In the genomic region with DNA sequence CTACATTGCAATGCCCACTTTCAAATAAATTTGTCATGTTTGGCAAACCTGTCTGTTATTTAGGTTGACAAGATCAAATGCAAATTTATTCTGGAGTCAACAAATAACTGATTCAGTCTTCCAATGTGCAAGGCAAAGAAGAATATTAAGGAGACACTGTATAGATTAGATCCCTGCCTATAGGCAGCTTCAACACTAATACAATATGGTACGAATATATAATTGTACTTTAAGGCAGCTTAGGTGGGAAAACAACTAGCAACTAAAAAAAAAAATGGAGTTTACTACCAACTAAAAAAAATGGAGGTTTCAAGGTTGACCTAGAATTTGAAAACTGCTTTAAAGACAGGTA, we compare ENCODE assay signal across 1 cellular context.
A peak's percentile ranks its signal among the peaks of the same experiment; 100 is the strongest.
TF ChIP-seq lines count a peak whose summit lies in the region.

No MANE protein-coding gene starts in this region.

TF ChIP-seq in HepG2, 621 proteins besides CTCF, POLR2A, EP300 and RAD21 (continued from another document and continues in another):
- TF ChIP-seq, protein P1, sequence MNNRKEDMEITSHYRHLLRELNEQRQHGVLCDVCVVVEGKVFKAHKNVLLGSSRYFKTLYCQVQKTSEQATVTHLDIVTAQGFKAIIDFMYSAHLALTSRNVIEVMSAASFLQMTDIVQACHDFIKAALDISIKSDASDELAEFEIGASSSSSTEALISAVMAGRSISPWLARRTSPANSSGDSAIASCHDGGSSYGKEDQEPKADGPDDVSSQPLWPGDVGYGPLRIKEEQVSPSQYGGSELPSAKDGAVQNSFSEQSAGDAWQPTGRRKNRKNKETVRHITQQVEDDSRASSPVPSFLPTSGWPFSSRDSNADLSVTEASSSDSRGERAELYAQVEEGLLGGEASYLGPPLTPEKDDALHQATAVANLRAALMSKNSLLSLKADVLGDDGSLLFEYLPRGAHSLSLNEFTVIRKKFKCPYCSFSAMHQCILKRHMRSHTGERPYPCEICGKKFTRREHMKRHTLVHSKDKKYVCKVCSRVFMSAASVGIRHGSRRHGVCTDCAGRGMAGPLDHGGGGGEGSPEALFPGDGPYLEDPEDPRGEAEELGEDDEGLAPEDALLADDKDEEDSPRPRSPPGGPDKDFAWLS (CRISPR knock-in tag; IDR thresholded peaks at IDR 0.05; ENCODE audit: borderline replicate concordance) = no peak
- no peak for TF ChIP-seq ZNF746 (CRISPR knock-in tag; IDR thresholded peaks at IDR 0.05)
- TF ChIP-seq, protein P2, sequence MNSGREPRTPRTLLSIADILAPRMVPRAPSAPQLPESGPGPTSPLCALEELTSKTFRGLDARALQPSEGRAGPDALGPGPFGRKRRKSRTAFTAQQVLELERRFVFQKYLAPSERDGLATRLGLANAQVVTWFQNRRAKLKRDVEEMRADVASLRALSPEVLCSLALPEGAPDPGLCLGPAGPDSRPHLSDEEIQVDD (CRISPR knock-in tag; IDR thresholded peaks at IDR 0.05; ENCODE audit: borderline replicate concordance) = no peak
- TF ChIP-seq FOXO1 (CRISPR knock-in tag; IDR thresholded peaks at IDR 0.05) = no peak
- no peak for TF ChIP-seq ZFP37 (CRISPR knock-in tag; IDR thresholded peaks at IDR 0.05; ENCODE audit: borderline replicate concordance)
- no peak for TF ChIP-seq FOXK2 (IDR thresholded peaks at IDR 0.05)
- TF ChIP-seq, protein P3, sequence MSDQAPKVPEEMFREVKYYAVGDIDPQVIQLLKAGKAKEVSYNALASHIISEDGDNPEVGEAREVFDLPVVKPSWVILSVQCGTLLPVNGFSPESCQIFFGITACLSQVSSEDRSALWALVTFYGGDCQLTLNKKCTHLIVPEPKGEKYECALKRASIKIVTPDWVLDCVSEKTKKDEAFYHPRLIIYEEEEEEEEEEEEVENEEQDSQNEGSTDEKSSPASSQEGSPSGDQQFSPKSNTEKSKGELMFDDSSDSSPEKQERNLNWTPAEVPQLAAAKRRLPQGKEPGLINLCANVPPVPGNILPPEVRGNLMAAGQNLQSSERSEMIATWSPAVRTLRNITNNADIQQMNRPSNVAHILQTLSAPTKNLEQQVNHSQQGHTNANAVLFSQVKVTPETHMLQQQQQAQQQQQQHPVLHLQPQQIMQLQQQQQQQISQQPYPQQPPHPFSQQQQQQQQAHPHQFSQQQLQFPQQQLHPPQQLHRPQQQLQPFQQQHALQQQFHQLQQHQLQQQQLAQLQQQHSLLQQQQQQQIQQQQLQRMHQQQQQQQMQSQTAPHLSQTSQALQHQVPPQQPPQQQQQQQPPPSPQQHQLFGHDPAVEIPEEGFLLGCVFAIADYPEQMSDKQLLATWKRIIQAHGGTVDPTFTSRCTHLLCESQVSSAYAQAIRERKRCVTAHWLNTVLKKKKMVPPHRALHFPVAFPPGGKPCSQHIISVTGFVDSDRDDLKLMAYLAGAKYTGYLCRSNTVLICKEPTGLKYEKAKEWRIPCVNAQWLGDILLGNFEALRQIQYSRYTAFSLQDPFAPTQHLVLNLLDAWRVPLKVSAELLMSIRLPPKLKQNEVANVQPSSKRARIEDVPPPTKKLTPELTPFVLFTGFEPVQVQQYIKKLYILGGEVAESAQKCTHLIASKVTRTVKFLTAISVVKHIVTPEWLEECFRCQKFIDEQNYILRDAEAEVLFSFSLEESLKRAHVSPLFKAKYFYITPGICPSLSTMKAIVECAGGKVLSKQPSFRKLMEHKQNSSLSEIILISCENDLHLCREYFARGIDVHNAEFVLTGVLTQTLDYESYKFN (CRISPR knock-in tag; conservative IDR thresholded peaks at IDR 0.05) = peak; percentile 21; the same call in 1 of the 2 replicates
- no peak for TF ChIP-seq ZFAT (CRISPR knock-in tag; conservative IDR thresholded peaks at IDR 0.05)
- no peak for TF ChIP-seq MYC (CRISPR knock-in tag; IDR thresholded peaks at IDR 0.05; ENCODE audit: borderline replicate concordance)
- TF ChIP-seq AHR (CRISPR knock-in tag; IDR thresholded peaks at IDR 0.05) = no peak
- no peak for TF ChIP-seq KDM1A (CRISPR knock-in tag; IDR thresholded peaks at IDR 0.05)
- TF ChIP-seq ZNF816 (CRISPR knock-in tag; IDR thresholded peaks at IDR 0.05; ENCODE audit: borderline replicate concordance) = no peak
- 0 out of 2 replicates have a peak, but pooled peaks have one; percentile 7 for TF ChIP-seq ZNF564 (CRISPR knock-in tag; IDR thresholded peaks at IDR 0.05)
- TF ChIP-seq ZNF660 (CRISPR knock-in tag; IDR thresholded peaks at IDR 0.05; ENCODE audit: borderline replicate concordance, low read depth) = no peak
- TF ChIP-seq SP2 (CRISPR knock-in tag; IDR thresholded peaks at IDR 0.05) = no peak
- no peak for TF ChIP-seq ZFP82 (CRISPR knock-in tag; IDR thresholded peaks at IDR 0.05; ENCODE audit: borderline replicate concordance)
- no peak for TF ChIP-seq SOX6 (IDR thresholded peaks at IDR 0.05)
- TF ChIP-seq SOX6 (CRISPR knock-in tag; IDR thresholded peaks at IDR 0.05) = peak; percentile 10; the same call in 1 of the 2 replicates
- no peak for TF ChIP-seq ZFYVE20 (CRISPR knock-in tag; IDR thresholded peaks at IDR 0.05; ENCODE audit: borderline replicate concordance, low read depth)
- no peak for TF ChIP-seq NR1H2 (CRISPR knock-in tag; IDR thresholded peaks at IDR 0.05; ENCODE audit: borderline replicate concordance, low read depth)
- TF ChIP-seq ZFP1 (CRISPR knock-in tag; IDR thresholded peaks at IDR 0.05) = no peak; the same call in 1 of the 2 replicates
- no peak for TF ChIP-seq SAP130 (CRISPR knock-in tag; IDR thresholded peaks at IDR 0.05; ENCODE audit: low read depth)
- TF ChIP-seq, protein P4, sequence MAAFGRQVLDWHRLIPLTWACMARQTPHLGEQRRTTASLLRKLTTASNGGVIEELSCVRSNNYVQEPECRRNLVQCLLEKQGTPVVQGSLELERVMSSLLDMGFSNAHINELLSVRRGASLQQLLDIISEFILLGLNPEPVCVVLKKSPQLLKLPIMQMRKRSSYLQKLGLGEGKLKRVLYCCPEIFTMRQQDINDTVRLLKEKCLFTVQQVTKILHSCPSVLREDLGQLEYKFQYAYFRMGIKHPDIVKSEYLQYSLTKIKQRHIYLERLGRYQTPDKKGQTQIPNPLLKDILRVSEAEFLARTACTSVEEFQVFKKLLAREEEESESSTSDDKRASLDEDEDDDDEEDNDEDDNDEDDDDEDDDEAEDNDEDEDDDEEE (CRISPR knock-in tag; IDR thresholded peaks at IDR 0.05) = no peak
- TF ChIP-seq, protein P5, sequence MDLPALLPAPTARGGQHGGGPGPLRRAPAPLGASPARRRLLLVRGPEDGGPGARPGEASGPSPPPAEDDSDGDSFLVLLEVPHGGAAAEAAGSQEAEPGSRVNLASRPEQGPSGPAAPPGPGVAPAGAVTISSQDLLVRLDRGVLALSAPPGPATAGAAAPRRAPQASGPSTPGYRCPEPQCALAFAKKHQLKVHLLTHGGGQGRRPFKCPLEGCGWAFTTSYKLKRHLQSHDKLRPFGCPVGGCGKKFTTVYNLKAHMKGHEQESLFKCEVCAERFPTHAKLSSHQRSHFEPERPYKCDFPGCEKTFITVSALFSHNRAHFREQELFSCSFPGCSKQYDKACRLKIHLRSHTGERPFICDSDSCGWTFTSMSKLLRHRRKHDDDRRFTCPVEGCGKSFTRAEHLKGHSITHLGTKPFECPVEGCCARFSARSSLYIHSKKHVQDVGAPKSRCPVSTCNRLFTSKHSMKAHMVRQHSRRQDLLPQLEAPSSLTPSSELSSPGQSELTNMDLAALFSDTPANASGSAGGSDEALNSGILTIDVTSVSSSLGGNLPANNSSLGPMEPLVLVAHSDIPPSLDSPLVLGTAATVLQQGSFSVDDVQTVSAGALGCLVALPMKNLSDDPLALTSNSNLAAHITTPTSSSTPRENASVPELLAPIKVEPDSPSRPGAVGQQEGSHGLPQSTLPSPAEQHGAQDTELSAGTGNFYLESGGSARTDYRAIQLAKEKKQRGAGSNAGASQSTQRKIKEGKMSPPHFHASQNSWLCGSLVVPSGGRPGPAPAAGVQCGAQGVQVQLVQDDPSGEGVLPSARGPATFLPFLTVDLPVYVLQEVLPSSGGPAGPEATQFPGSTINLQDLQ (CRISPR knock-in tag; IDR thresholded peaks at IDR 0.05) = no peak
- TF ChIP-seq, protein P6, sequence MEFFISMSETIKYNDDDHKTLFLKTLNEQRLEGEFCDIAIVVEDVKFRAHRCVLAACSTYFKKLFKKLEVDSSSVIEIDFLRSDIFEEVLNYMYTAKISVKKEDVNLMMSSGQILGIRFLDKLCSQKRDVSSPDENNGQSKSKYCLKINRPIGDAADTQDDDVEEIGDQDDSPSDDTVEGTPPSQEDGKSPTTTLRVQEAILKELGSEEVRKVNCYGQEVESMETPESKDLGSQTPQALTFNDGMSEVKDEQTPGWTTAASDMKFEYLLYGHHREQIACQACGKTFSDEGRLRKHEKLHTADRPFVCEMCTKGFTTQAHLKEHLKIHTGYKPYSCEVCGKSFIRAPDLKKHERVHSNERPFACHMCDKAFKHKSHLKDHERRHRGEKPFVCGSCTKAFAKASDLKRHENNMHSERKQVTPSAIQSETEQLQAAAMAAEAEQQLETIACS (CRISPR knock-in tag; IDR thresholded peaks at IDR 0.05) = no peak
- 0 out of 2 replicates have a peak, but pooled peaks have one; percentile 2 for TF ChIP-seq SMAD3 (CRISPR knock-in tag; IDR thresholded peaks at IDR 0.05)
- no peak for TF ChIP-seq HNRNPLL (IDR thresholded peaks at IDR 0.05; ENCODE audit: low read depth, low read length, poor library complexity, severe bottlenecking)
- TF ChIP-seq ZKSCAN8 (CRISPR knock-in tag; IDR thresholded peaks at IDR 0.05; ENCODE audit: borderline replicate concordance) = no peak
- no peak for TF ChIP-seq MTA1 (CRISPR knock-in tag; IDR thresholded peaks at IDR 0.05; ENCODE audit: borderline replicate concordance)
- TF ChIP-seq RAD51 (IDR thresholded peaks at IDR 0.05; ENCODE audit: borderline replicate concordance) = no peak
- TF ChIP-seq, protein P7, sequence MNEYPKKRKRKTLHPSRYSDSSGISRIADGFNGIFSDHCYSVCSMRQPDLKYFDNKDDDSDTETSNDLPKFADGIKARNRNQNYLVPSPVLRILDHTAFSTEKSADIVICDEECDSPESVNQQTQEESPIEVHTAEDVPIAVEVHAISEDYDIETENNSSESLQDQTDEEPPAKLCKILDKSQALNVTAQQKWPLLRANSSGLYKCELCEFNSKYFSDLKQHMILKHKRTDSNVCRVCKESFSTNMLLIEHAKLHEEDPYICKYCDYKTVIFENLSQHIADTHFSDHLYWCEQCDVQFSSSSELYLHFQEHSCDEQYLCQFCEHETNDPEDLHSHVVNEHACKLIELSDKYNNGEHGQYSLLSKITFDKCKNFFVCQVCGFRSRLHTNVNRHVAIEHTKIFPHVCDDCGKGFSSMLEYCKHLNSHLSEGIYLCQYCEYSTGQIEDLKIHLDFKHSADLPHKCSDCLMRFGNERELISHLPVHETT (CRISPR knock-in tag; conservative IDR thresholded peaks at IDR 0.05) = no peak
- TF ChIP-seq, protein P8, sequence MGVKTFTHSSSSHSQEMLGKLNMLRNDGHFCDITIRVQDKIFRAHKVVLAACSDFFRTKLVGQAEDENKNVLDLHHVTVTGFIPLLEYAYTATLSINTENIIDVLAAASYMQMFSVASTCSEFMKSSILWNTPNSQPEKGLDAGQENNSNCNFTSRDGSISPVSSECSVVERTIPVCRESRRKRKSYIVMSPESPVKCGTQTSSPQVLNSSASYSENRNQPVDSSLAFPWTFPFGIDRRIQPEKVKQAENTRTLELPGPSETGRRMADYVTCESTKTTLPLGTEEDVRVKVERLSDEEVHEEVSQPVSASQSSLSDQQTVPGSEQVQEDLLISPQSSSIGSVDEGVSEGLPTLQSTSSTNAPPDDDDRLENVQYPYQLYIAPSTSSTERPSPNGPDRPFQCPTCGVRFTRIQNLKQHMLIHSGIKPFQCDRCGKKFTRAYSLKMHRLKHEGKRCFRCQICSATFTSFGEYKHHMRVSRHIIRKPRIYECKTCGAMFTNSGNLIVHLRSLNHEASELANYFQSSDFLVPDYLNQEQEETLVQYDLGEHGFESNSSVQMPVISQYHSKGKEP (CRISPR knock-in tag; IDR thresholded peaks at IDR 0.05) = no peak
- TF ChIP-seq ZNF124 (CRISPR knock-in tag; IDR thresholded peaks at IDR 0.05) = no peak
- TF ChIP-seq ZNF616 (CRISPR knock-in tag; IDR thresholded peaks at IDR 0.05; ENCODE audit: low read depth) = no peak
- TF ChIP-seq ZNF549 (CRISPR knock-in tag; IDR thresholded peaks at IDR 0.05) = no peak
- TF ChIP-seq, protein P9, sequence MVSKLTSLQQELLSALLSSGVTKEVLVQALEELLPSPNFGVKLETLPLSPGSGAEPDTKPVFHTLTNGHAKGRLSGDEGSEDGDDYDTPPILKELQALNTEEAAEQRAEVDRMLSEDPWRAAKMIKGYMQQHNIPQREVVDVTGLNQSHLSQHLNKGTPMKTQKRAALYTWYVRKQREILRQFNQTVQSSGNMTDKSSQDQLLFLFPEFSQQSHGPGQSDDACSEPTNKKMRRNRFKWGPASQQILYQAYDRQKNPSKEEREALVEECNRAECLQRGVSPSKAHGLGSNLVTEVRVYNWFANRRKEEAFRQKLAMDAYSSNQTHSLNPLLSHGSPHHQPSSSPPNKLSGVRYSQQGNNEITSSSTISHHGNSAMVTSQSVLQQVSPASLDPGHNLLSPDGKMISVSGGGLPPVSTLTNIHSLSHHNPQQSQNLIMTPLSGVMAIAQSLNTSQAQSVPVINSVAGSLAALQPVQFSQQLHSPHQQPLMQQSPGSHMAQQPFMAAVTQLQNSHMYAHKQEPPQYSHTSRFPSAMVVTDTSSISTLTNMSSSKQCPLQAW (CRISPR knock-in tag; IDR thresholded peaks at IDR 0.05) = no peak
- TF ChIP-seq HMG20A (CRISPR knock-in tag; IDR thresholded peaks at IDR 0.05; ENCODE audit: borderline replicate concordance) = no peak
- no peak for TF ChIP-seq ZNF83 (CRISPR knock-in tag; IDR thresholded peaks at IDR 0.05; ENCODE audit: borderline replicate concordance)
- TF ChIP-seq ZBTB3 (CRISPR knock-in tag; IDR thresholded peaks at IDR 0.05; ENCODE audit: borderline replicate concordance, low read depth) = no peak
- no peak for TF ChIP-seq ZNF224 (CRISPR knock-in tag; IDR thresholded peaks at IDR 0.05)
- no peak for TF ChIP-seq ZSCAN9 (CRISPR knock-in tag; IDR thresholded peaks at IDR 0.05; ENCODE audit: borderline replicate concordance)
- TF ChIP-seq KDM5B (CRISPR knock-in tag; IDR thresholded peaks at IDR 0.05; ENCODE audit: borderline replicate concordance) = no peak
- TF ChIP-seq, protein P10, sequence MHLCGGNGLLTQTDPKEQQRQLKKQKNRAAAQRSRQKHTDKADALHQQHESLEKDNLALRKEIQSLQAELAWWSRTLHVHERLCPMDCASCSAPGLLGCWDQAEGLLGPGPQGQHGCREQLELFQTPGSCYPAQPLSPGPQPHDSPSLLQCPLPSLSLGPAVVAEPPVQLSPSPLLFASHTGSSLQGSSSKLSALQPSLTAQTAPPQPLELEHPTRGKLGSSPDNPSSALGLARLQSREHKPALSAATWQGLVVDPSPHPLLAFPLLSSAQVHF (CRISPR knock-in tag; IDR thresholded peaks at IDR 0.05) = no peak
- 0 out of 2 replicates have a peak, but pooled peaks have one; percentile 35 for TF ChIP-seq ZNF775 (CRISPR knock-in tag; IDR thresholded peaks at IDR 0.05; ENCODE audit: borderline replicate concordance)
- TF ChIP-seq ZSCAN12 (CRISPR knock-in tag; IDR thresholded peaks at IDR 0.05) = no peak
